Comparison of ENCODE assay signal across 12 cellular contexts in genomic region chr3:13023251-13024055, GRCh38. TPM values are rescaled to one million over a fixed set of nuclear protein-coding genes. Genes with fewer than 3 reads are reported as not detected.
DNase-seq lines count a peak whose midpoint lies in the region; ATAC-seq lines count a peak whose summit lies in the region.
"Had no signal": no experiment of that assay in that cellular context is flagged by ENCODE, and none has a peak within 500 bp of the region (broad histone marks: within the 10 kb centered on the region; RNA-seq: fewer than 3 reads in every experiment).

No MANE protein-coding gene starts in this region.

- H3K27ac ChIP-seq in ACC112 (ENCODE audit: low read depth, low read length) = peak overlapping the region; percentile 33; the same call in 1 of the 2 replicates
- H3K27ac ChIP-seq in right cardiac atrium (ENCODE audit: low read length) = no peak overlapping the region

- no peaks in the 10 kb centered on the region for H3K79me2 ChIP-seq in ACC112 (ENCODE audit: control insufficient read depth, insufficient read depth, low read length, unreplicated experiment)

- H3K4me1 ChIP-seq in ACC112 (ENCODE audit: control insufficient read depth, insufficient read depth, low read length, unreplicated experiment) = peaks cover 68% of the 10 kb centered on the region
- H3K4me1 ChIP-seq in right cardiac atrium (ENCODE audit: control insufficient read depth, insufficient read depth, low read length) = peaks cover 14% of the 10 kb centered on the region

- H3K4me3 Mint-ChIP-seq in activated T-helper 1 cell treated with anti-CD3 and anti-CD28 coated beads, Interleukin-12 subunit alpha, Interleukin-12 subunit beta, Interleukin-2, Interleukin-4 antibody, amounts not matched to agents 30 ng/mL and 10 ng/mL and 1 ng/mL, durations not matched to agents 14 hours and 24 hours and 36 hours = no peak overlapping the region
- H3K4me3 Mint-ChIP-seq: activated T-helper 17 cell treated with anti-CD3 and anti-CD28 coated beads, Interleukin-2, amount 50 U/mL, for 72 hours had no signal

- DNase-seq in NCI-H82 (lab: John Stamatoyannopoulos, UW) (peak; percentile 91), right cardiac atrium (peak in 2 of 3 donors; percentile 62), anterior cingulate cortex (lab: John Stamatoyannopoulos, UW) (no peak)
- no peak for DNase-seq in activated T-helper 1 cell treated with anti-CD3 and anti-CD28 coated beads, Interleukin-12 subunit alpha, Interleukin-12 subunit beta, Interleukin-2, Interleukin-4 antibody, amounts not matched to agents 30 ng/mL and 10 ng/mL and 1 ng/mL, durations not matched to agents 14 hours and 24 hours and 36 hours (ENCODE audit: low spot score)
- DNase-seq in central memory CD4-positive, alpha-beta T cell = no peak
- DNase-seq: NCI-H1436; stimulated activated CD8-positive, alpha-beta memory T cell treated with anti-CD3 and anti-CD28 coated beads, Interleukin-4, amount 100 ng/mL, for 48 hours; T-helper 1 cell had no signal

- H3K36me3 ChIP-seq in ACC112 (ENCODE audit: insufficient read depth, low read length) = no peaks in the 10 kb centered on the region

- H3K9me3 Mint-ChIP-seq in activated T-helper 1 cell treated with anti-CD3 and anti-CD28 coated beads, Interleukin-12 subunit alpha, Interleukin-12 subunit beta, Interleukin-2, Interleukin-4 antibody, amounts not matched to agents 30 ng/mL and 10 ng/mL and 1 ng/mL, durations not matched to agents 14 hours and 24 hours and 36 hours = no peaks in the 10 kb centered on the region
- H3K9me3 Mint-ChIP-seq: activated T-helper 17 cell treated with anti-CD3 and anti-CD28 coated beads, Interleukin-2, amount 50 U/mL, for 72 hours had no signal

- no peaks in the 10 kb centered on the region for H3K27me3 Mint-ChIP-seq in activated T-helper 1 cell treated with anti-CD3 and anti-CD28 coated beads, Interleukin-12 subunit alpha, Interleukin-12 subunit beta, Interleukin-2, Interleukin-4 antibody, amounts not matched to agents 30 ng/mL and 10 ng/mL and 1 ng/mL, durations not matched to agents 14 hours and 24 hours and 36 hours (ENCODE audit: insufficient read depth)
- H3K27me3 Mint-ChIP-seq: activated T-helper 17 cell treated with anti-CD3 and anti-CD28 coated beads, Interleukin-2, amount 50 U/mL, for 72 hours had no signal

- WGBS in right cardiac atrium = 89% methylated on average over 5 of the region's 5 CpGs

- no peaks in the 10 kb centered on the region for H3K9me3 ChIP-seq in right cardiac atrium (ENCODE audit: control insufficient read depth, low read length)

- intact Hi-C loops in right cardiac atrium (cut with DNase I) = no loop called here
- intact Hi-C loops in activated T-helper 1 cell treated with anti-CD3 and anti-CD28 coated beads, Interleukin-12 subunit alpha, Interleukin-12 subunit beta, Interleukin-2, Interleukin-4 antibody, amounts not matched to agents 30 ng/mL and 10 ng/mL and 1 ng/mL, durations not matched to agents 14 hours and 24 hours and 36 hours (cut with micrococcal nuclease) = no loop called here

- H2AFZ ChIP-seq in ACC112 (ENCODE audit: low read length, unreplicated experiment) = no peak overlapping the region

- peaks cover 14% of the 10 kb centered on the region for H3K4me1 Mint-ChIP-seq in activated T-helper 1 cell treated with anti-CD3 and anti-CD28 coated beads, Interleukin-12 subunit alpha, Interleukin-12 subunit beta, Interleukin-2, Interleukin-4 antibody, amounts not matched to agents 30 ng/mL and 10 ng/mL and 1 ng/mL, durations not matched to agents 14 hours and 24 hours and 36 hours (ENCODE audit: low read depth)

- H3K27me3 ChIP-seq in ACC112 (ENCODE audit: insufficient read depth, low read length) = no peaks in the 10 kb centered on the region
- H3K27me3 ChIP-seq in right cardiac atrium (ENCODE audit: control insufficient read depth, insufficient read depth) = no peaks in the 10 kb centered on the region

- ATAC-seq in GM21423 (IDR thresholded peaks at IDR 0.05; ENCODE audit: unreplicated experiment) (peak; percentile 25), right cardiac atrium (no peak), GM18517 (IDR thresholded peaks at IDR 0.05; ENCODE audit: unreplicated experiment) (no peak)
- ATAC-seq: activated T-helper 17 cell treated with anti-CD3 and anti-CD28 coated beads, Interleukin-2, amount 50 U/mL, for 72 hours had no signal

- H3K4me3 ChIP-seq in ACC112 (ENCODE audit: low read depth, low read length) = no peak overlapping the region
- H3K4me3 ChIP-seq in right cardiac atrium (ENCODE audit: low read length) = no peak overlapping the region

- H3K27ac Mint-ChIP-seq in activated T-helper 1 cell treated with anti-CD3 and anti-CD28 coated beads, Interleukin-12 subunit alpha, Interleukin-12 subunit beta, Interleukin-2, Interleukin-4 antibody, amounts not matched to agents 30 ng/mL and 10 ng/mL and 1 ng/mL, durations not matched to agents 14 hours and 24 hours and 36 hours = no peak overlapping the region
- H3K27ac Mint-ChIP-seq: activated T-helper 17 cell treated with anti-CD3 and anti-CD28 coated beads, Interleukin-2, amount 50 U/mL, for 72 hours had no signal

- no peaks in the 10 kb centered on the region for H3K36me3 Mint-ChIP-seq in activated T-helper 1 cell treated with anti-CD3 and anti-CD28 coated beads, Interleukin-12 subunit alpha, Interleukin-12 subunit beta, Interleukin-2, Interleukin-4 antibody, amounts not matched to agents 30 ng/mL and 10 ng/mL and 1 ng/mL, durations not matched to agents 14 hours and 24 hours and 36 hours (ENCODE audit: low read depth)

RNA-seq across cellular contexts. Expression of gene IQSEC1, which starts 49.8 kb away (rescaled TPM):
- 10 to 100 TPM; 51.4 to 72.6 (median 66.4) TPM for total RNA-seq in right cardiac atrium
- 31.1 TPM for polyA plus RNA-seq in right cardiac atrium
- total RNA-seq in activated T-helper 1 cell treated with anti-CD3 and anti-CD28 coated beads, Interleukin-12 subunit alpha, Interleukin-12 subunit beta, Interleukin-2, Interleukin-4 antibody, amounts not matched to agents 30 ng/mL and 10 ng/mL and 1 ng/mL, durations not matched to agents 14 hours and 24 hours and 36 hours = 24.9 and 31.4 TPM in 2 replicates

Comparison
In these comparisons a context has a peak if more than half of its experiments do, and no peak if none do; other contexts are left out.
1. DNase-seq: peak in NCI-H82 (single experiment) and right cardiac atrium (2 of 3); none in activated T-helper 1 cell treated with anti-CD3 and anti-CD28 coated beads, Interleukin-12 subunit alpha, Interleukin-12 subunit beta, Interleukin-2, Interleukin-4 antibody, amounts not matched to agents 30 ng/mL and 10 ng/mL and 1 ng/mL, durations not matched to agents 14 hours and 24 hours and 36 hours (single experiment), central memory CD4-positive, alpha-beta T cell (single experiment) and anterior cingulate cortex (0 of 58).